15 cellular contexts compared by ENCODE assay signal in genomic region chr11:128367573-128367972, GRCh38.
DNase-seq lines count a peak whose midpoint lies in the region; ATAC-seq, FAIRE-seq and TF ChIP-seq lines count a peak whose summit lies in the region.
"Had no signal": no experiment of that assay in that cellular context is flagged by ENCODE, and none has a peak within 500 bp of the region (broad histone marks: within the 10 kb centered on the region; RNA-seq: fewer than 3 reads in every experiment).

No MANE protein-coding gene starts in this region.

- no peaks in the 10 kb centered on the region for H3K79me2 ChIP-seq in OCI-LY7 (ENCODE audit: insufficient read depth, low read depth, low read length)
- no peaks in the 10 kb centered on the region for H3K79me2 ChIP-seq in GM23338 (replicated peaks; ENCODE audit: insufficient read depth)

- H3K4me1 ChIP-seq in OCI-LY7 (ENCODE audit: insufficient read depth, low read length, poor library complexity, severe bottlenecking) (peaks cover 3% of the 10 kb centered on the region), small intestine (ENCODE audit: control insufficient read depth in 2 of 2, insufficient read depth in 1 of 2, low read depth in 1 of 2, low read length in 1 of 2) (no peaks in the 10 kb centered on the region), GM23338 (ENCODE audit: insufficient read depth) (0 out of 2 replicates have a peak, but pooled peaks cover 4% of the 10 kb centered on the region), ascending aorta (no peaks in the 10 kb centered on the region)

- CTCF ChIA-PET in activated CD8-positive, alpha-beta memory T cell treated with anti-CD3 and anti-CD28 coated beads, Interleukin-2, amount 10 ng/mL, durations not matched to agents 7 days and 5 days (lab: Charles Lee) = interaction anchor here (0.9 to 2.0 kb wide), 10 partner anchors 11 to 97 kb away, joined by 3 to 10 read pairs (median 4); no protein-coding TSS in a partner anchor
- CTCF ChIA-PET in OCI-LY7 (lab: Charles Lee; ENCODE audit: unreplicated experiment) = no interaction called here

- intact Hi-C loops in OCI-LY7 (cut with micrococcal nuclease; ENCODE audit: unreplicated experiment) = no loop called here
- intact Hi-C loops in ascending aorta (cut with DNase I) = no loop called here

- BruUV-seq in OCI-LY7 (replicated peaks; lab: Mats Ljungman, UMichigan) = no TSS peak

- peaks cover 3% of the 10 kb centered on the region for H3K9me3 Mint-ChIP-seq in activated CD8-positive, alpha-beta memory T cell treated with anti-CD3 and anti-CD28 coated beads, Interleukin-2, amount 10 ng/mL, durations not matched to agents 7 days and 5 days (ENCODE audit: low read depth)
- no peaks in the 10 kb centered on the region for H3K9me3 Mint-ChIP-seq in GM23338
- H3K9me3 Mint-ChIP-seq: stimulated activated naive B cell treated with anti-CD40 and anti-IgM and Interleukin-4, amounts not matched to agents 10 μg/mL and 1 μg/mL and 100 μg/mL, for 72 hours had no signal

- H4K20me1 ChIP-seq in OCI-LY7 (ENCODE audit: insufficient read depth, low read length) (no peaks in the 10 kb centered on the region), GM23338 (replicated peaks; ENCODE audit: insufficient read depth) (no peaks in the 10 kb centered on the region)

- WGBS in small intestine, 3 donors = 71 to 77% (median 74%) methylated on average over 10 of the region's 10 CpGs

- FAIRE-seq in small intestine (lab: Jason Lieb, UNC) = no peak

- H3K36me3 Mint-ChIP-seq in activated CD8-positive, alpha-beta memory T cell treated with anti-CD3 and anti-CD28 coated beads, Interleukin-2, amount 10 ng/mL, durations not matched to agents 7 days and 5 days = peaks cover 13% of the 10 kb centered on the region
- H3K36me3 Mint-ChIP-seq in GM23338 (ENCODE audit: low read depth) = no peaks in the 10 kb centered on the region
- H3K36me3 Mint-ChIP-seq: activated naive CD8-positive, alpha-beta T cell; stimulated activated naive B cell treated with anti-CD40 and anti-IgM and Interleukin-4, amounts not matched to agents 10 μg/mL and 1 μg/mL and 100 μg/mL, for 72 hours had no signal

- peak overlapping the region; percentile 60 for H3K4me3 Mint-ChIP-seq in activated CD8-positive, alpha-beta memory T cell treated with anti-CD3 and anti-CD28 coated beads, Interleukin-2, amount 10 ng/mL, durations not matched to agents 7 days and 5 days
- no peak overlapping the region for H3K4me3 Mint-ChIP-seq in GM23338
- H3K4me3 Mint-ChIP-seq: activated naive CD8-positive, alpha-beta T cell; stimulated activated naive B cell treated with anti-CD40 and anti-IgM and Interleukin-4, amounts not matched to agents 10 μg/mL and 1 μg/mL and 100 μg/mL, for 72 hours had no signal

- H3K9me3 ChIP-seq in OCI-LY7 (ENCODE audit: low read length) (no peaks in the 10 kb centered on the region), small intestine (ENCODE audit: control insufficient read depth, low read depth) (no peaks in the 10 kb centered on the region), ascending aorta (no peaks in the 10 kb centered on the region)
- H3K9me3 ChIP-seq: mucosa of descending colon had no signal

- H3K4me1 Mint-ChIP-seq in activated CD8-positive, alpha-beta memory T cell treated with anti-CD3 and anti-CD28 coated beads, Interleukin-2, amount 10 ng/mL, durations not matched to agents 7 days and 5 days = peaks cover 8% of the 10 kb centered on the region
- peaks cover 14% of the 10 kb centered on the region for H3K4me1 Mint-ChIP-seq in GM23338

- H3K27ac ChIP-seq in OCI-LY7 (ENCODE audit: low read depth, low read length, poor library complexity, severe bottlenecking) (no peak overlapping the region), small intestine (ENCODE audit: low read depth in 1 of 2, low read length in 1 of 2) (no peak overlapping the region), GM23338 (ENCODE audit: low read depth) (no peak overlapping the region), ascending aorta (no peak overlapping the region)
- H3K27ac ChIP-seq: GM23248 had no signal

- peak overlapping the region; percentile 76 for H3K27ac Mint-ChIP-seq in activated CD8-positive, alpha-beta memory T cell treated with anti-CD3 and anti-CD28 coated beads, Interleukin-2, amount 10 ng/mL, durations not matched to agents 7 days and 5 days
- H3K27ac Mint-ChIP-seq in GM23338 = no peak overlapping the region
- H3K27ac Mint-ChIP-seq: activated naive CD8-positive, alpha-beta T cell; stimulated activated naive B cell treated with anti-CD40 and anti-IgM and Interleukin-4, amounts not matched to agents 10 μg/mL and 1 μg/mL and 100 μg/mL, for 72 hours had no signal

- peak; percentile 94 for ATAC-seq in activated CD8-positive, alpha-beta memory T cell treated with anti-CD3 and anti-CD28 coated beads, Interleukin-2, amount 10 ng/mL, durations not matched to agents 7 days and 5 days
- ATAC-seq in HG02642 (IDR thresholded peaks at IDR 0.05; ENCODE audit: poor library complexity, unreplicated experiment) (peak; percentile 81), GM23338 (no peak)
- ATAC-seq: mucosa of descending colon had no signal

- peak overlapping the region; percentile 24 for H3K4me3 ChIP-seq in OCI-LY7 (ENCODE audit: low read depth, low read length, poor library complexity, severe bottlenecking)
- no peak overlapping the region for H3K4me3 ChIP-seq in small intestine (ENCODE audit: low read depth in 1 of 2, low read length in 2 of 2)
- no peak overlapping the region for H3K4me3 ChIP-seq in GM23338
- H3K4me3 ChIP-seq in ascending aorta = no peak overlapping the region
- H3K4me3 ChIP-seq: GM23248, mucosa of descending colon had no signal

- H3K27me3 ChIP-seq in small intestine (ENCODE audit: control insufficient read depth in 2 of 2, insufficient read depth in 2 of 2, low read length in 2 of 2) = no peaks in the 10 kb centered on the region
- no peaks in the 10 kb centered on the region for H3K27me3 ChIP-seq in GM23338 (ENCODE audit: insufficient read depth)
- no peaks in the 10 kb centered on the region for H3K27me3 ChIP-seq in ascending aorta

- H3K36me3 ChIP-seq in OCI-LY7 (ENCODE audit: insufficient read depth, low read length) (no peaks in the 10 kb centered on the region), small intestine (ENCODE audit: control insufficient read depth in 2 of 2, insufficient read depth in 2 of 2, low read length in 2 of 2) (no peaks in the 10 kb centered on the region), GM23338 (ENCODE audit: insufficient read depth) (no peaks in the 10 kb centered on the region), ascending aorta (no peaks in the 10 kb centered on the region)

- DNase-seq in activated CD8-positive, alpha-beta memory T cell treated with anti-CD3 and anti-CD28 coated beads, Interleukin-2, amount 10 ng/mL, durations not matched to agents 7 days and 5 days = peak; percentile 72
- no peak for DNase-seq in activated CD8-positive, alpha-beta memory T cell treated with anti-CD3 and anti-CD28 coated beads for 24 hours
- peak; percentile 8 for DNase-seq in OCI-LY7 (ENCODE audit: low spot score)
- peak; percentile 31 for DNase-seq in small intestine
- DNase-seq in NCI-H774 (lab: John Stamatoyannopoulos, UW) = no peak
- no peak for DNase-seq in GM23338 (ENCODE audit: low spot score)
- no peak for DNase-seq in ascending aorta (ENCODE audit: low spot score in 2 of 2)
- DNase-seq: GF-D8; GM23248; hippocampal formation; mucosa of descending colon; stimulated activated naive B cell treated with anti-CD40 and anti-IgM and Interleukin-4, amounts not matched to agents 10 μg/mL and 1 μg/mL and 100 μg/mL, for 72 hours; SW 1271 had no signal

- H3K4me2 ChIP-seq in OCI-LY7 (ENCODE audit: low read length) = peak overlapping the region; percentile 32; the same call in 1 of the 2 replicates
- H3K4me2 ChIP-seq in GM23338 = no peak overlapping the region

- POLR2A ChIA-PET in OCI-LY7 (lab: Charles Lee) = interaction anchor here (0.9 to 1.2 kb wide), 2 partner anchors 17 to 21 kb away, joined by 3 to 4 read pairs; no protein-coding TSS in a partner anchor

- H3F3A ChIP-seq in GM23338 (replicated peaks; ENCODE audit: low read depth) = no peaks in the 10 kb centered on the region

- TF ChIP-seq CTCF in OCI-LY7 (conservative IDR thresholded peaks at IDR 0.05; ENCODE audit: low read length) = no peak
- TF ChIP-seq CTCF in GM23338 (conservative IDR thresholded peaks at IDR 0.05; ENCODE audit: low read depth in 2 of 2) = no peak
- no peak for TF ChIP-seq CTCF in ascending aorta (IDR thresholded peaks at IDR 0.05)

- no peaks in the 10 kb centered on the region for H3K9me2 ChIP-seq in OCI-LY7 (ENCODE audit: insufficient read depth, low read length)
- 0 out of 2 replicates have a peak, but pooled peaks cover 5% of the 10 kb centered on the region for H3K9me2 ChIP-seq in GM23338 (ENCODE audit: insufficient read depth)

- peak overlapping the region; percentile 53; the same call in 1 of the 2 replicates for H2AFZ ChIP-seq in OCI-LY7 (ENCODE audit: low read length)
- no peak overlapping the region for H2AFZ ChIP-seq in GM23338
- H2AFZ ChIP-seq: GM23248 had no signal

- no peaks in the 10 kb centered on the region for H3K27me3 Mint-ChIP-seq in activated CD8-positive, alpha-beta memory T cell treated with anti-CD3 and anti-CD28 coated beads, Interleukin-2, amount 10 ng/mL, durations not matched to agents 7 days and 5 days
- no peaks in the 10 kb centered on the region for H3K27me3 Mint-ChIP-seq in GM23338 (ENCODE audit: insufficient read depth, low read depth, poor library complexity)
- H3K27me3 Mint-ChIP-seq: activated naive CD8-positive, alpha-beta T cell; stimulated activated naive B cell treated with anti-CD40 and anti-IgM and Interleukin-4, amounts not matched to agents 10 μg/mL and 1 μg/mL and 100 μg/mL, for 72 hours had no signal

TF ChIP-seq in GM23338, 12 proteins besides CTCF, POLR2A, EP300 and RAD21:
- no peak for TF ChIP-seq NANOG (IDR thresholded peaks at IDR 0.05; ENCODE audit: borderline replicate concordance)
- TF ChIP-seq STAT1 (IDR thresholded peaks at IDR 0.05; ENCODE audit: unreplicated experiment) = no peak
- no peak for TF ChIP-seq ETS1 (IDR thresholded peaks at IDR 0.05)
- no peak for TF ChIP-seq ZNF114 (CRISPR knock-in tag; IDR thresholded peaks at IDR 0.05)
- TF ChIP-seq POLR2AphosphoS5 (IDR thresholded peaks at IDR 0.05; ENCODE audit: low read depth) = no peak
- TF ChIP-seq CREB1 (CRISPR knock-in tag; IDR thresholded peaks at IDR 0.05; ENCODE audit: low read depth) = no peak
- TF ChIP-seq ZNF331 (CRISPR knock-in tag; IDR thresholded peaks at IDR 0.05; ENCODE audit: low read depth) = no peak
TF ChIP-seq in GM23338: peak in this region for 0.

Comparison
In these comparisons a context has a peak if more than half of its experiments do, and no peak if none do; other contexts are left out.
1. DNase-seq: peak in activated CD8-positive, alpha-beta memory T cell treated with anti-CD3 and anti-CD28 coated beads, Interleukin-2, amount 10 ng/mL, durations not matched to agents 7 days and 5 days (single experiment), OCI-LY7 (single experiment) and small intestine (single experiment); none in activated CD8-positive, alpha-beta memory T cell treated with anti-CD3 and anti-CD28 coated beads for 24 hours (single experiment), NCI-H774 (single experiment), GM23338 (single experiment) and ascending aorta (0 of 2).